In genomic region chr13:34290661-34291060, GRCh38 we compare ENCODE assay signal across 30 cellular contexts.
"Had no signal": no experiment of that assay in that cellular context is flagged by ENCODE, and none has a peak within 500 bp of the region (broad histone marks: within the 10 kb centered on the region; RNA-seq: fewer than 3 reads in every experiment).

No MANE protein-coding gene starts in this region.

- H3K4me3 ChIP-seq: cardiac muscle cell, Peyer's patch, SJSA1 had no signal

- H3K9me3 ChIP-seq: Peyer's patch, SJSA1 had no signal

- H3K4me3 Mint-ChIP-seq: activated CD8-positive, alpha-beta T cell treated with anti-CD3 and anti-CD28 coated beads for 36 hours; activated naive CD8-positive, alpha-beta T cell treated with anti-CD3 and anti-CD28 coated beads for 36 hours; activated T-cell treated with anti-CD3 and anti-CD28 coated beads, Interleukin-2, amount 50 U/mL, for 72 hours; activated T-helper 17 cell treated with anti-CD3 and anti-CD28 coated beads, Interleukin-2, amount 50 U/mL, for 72 hours had no signal

- H3K36me3 Mint-ChIP-seq: activated naive CD8-positive, alpha-beta T cell treated with anti-CD3 and anti-CD28 coated beads for 36 hours had no signal

- H3K36me3 ChIP-seq: brain microvascular endothelial cell, cardiac muscle cell, Peyer's patch, SJSA1, WERI-Rb-1 had no signal

- H3K27me3 ChIP-seq: brain microvascular endothelial cell, cardiac muscle cell, Peyer's patch, SJSA1 had no signal

- H3K27ac Mint-ChIP-seq: activated CD8-positive, alpha-beta T cell treated with anti-CD3 and anti-CD28 coated beads for 36 hours; activated naive CD8-positive, alpha-beta T cell treated with anti-CD3 and anti-CD28 coated beads for 36 hours; activated T-cell treated with anti-CD3 and anti-CD28 coated beads, Interleukin-2, amount 50 U/mL, for 72 hours; activated T-helper 17 cell treated with anti-CD3 and anti-CD28 coated beads, Interleukin-2, amount 50 U/mL, for 72 hours had no signal

- DNase-seq: activated CD4-positive, alpha-beta T cell treated with anti-CD3 and anti-CD28 coated beads for 1 hour; activated CD4-positive, alpha-beta T cell treated with anti-CD3 and anti-CD28 coated beads for 48 hours; activated CD4-positive, alpha-beta T cell treated with anti-CD3 and anti-CD28 coated beads, Interleukin-2, amount 50 U/mL, for 4 hours; activated CD4-positive, CD25-positive, alpha-beta regulatory T cell; activated CD8-positive, alpha-beta T cell treated with anti-CD3 and anti-CD28 coated beads for 36 hours; activated effector memory CD4-positive, alpha-beta T cell treated with anti-CD3 and anti-CD28 coated beads, Interleukin-2, amount 50 U/mL, for 16 hours; activated naive CD4-positive, alpha-beta T cell; activated naive CD4-positive, alpha-beta T cell treated with anti-CD3 and anti-CD28 coated beads, Interleukin-2, amount 50 U/mL, for 16 hours; activated naive CD8-positive, alpha-beta T cell treated with anti-CD3 and anti-CD28 coated beads for 36 hours; activated T-cell treated with anti-CD3 and anti-CD28 coated beads, Interleukin-2, amount 50 U/mL, for 1 hour; activated T-cell treated with anti-CD3 and anti-CD28 coated beads, Interleukin-2, amount 50 U/mL, for 72 hours; amniotic stem cell; aorta; brain microvascular endothelial cell; NCI-H1105; NCI-H1417 treated with DMSO at 0.1 percent for 48 hours; NCI-H345; NCI-H524 treated with DMSO at 0.1 percent for 48 hours; Peyer's patch; RPMI8226; SHP77 treated with DMSO at 0.1 percent for 48 hours; T-helper 1 cell; T-helper 2 cell; T-helper 9 cell; WERI-Rb-1 had no signal

- H3K27me3 Mint-ChIP-seq: activated CD8-positive, alpha-beta T cell treated with anti-CD3 and anti-CD28 coated beads for 36 hours; activated naive CD8-positive, alpha-beta T cell treated with anti-CD3 and anti-CD28 coated beads for 36 hours; activated T-helper 17 cell treated with anti-CD3 and anti-CD28 coated beads, Interleukin-2, amount 50 U/mL, for 72 hours had no signal

- H3K4me2 ChIP-seq: KMS-11 had no signal

- H3K9me3 Mint-ChIP-seq: activated CD8-positive, alpha-beta T cell treated with anti-CD3 and anti-CD28 coated beads for 36 hours; activated naive CD8-positive, alpha-beta T cell treated with anti-CD3 and anti-CD28 coated beads for 36 hours; activated T-helper 17 cell treated with anti-CD3 and anti-CD28 coated beads, Interleukin-2, amount 50 U/mL, for 72 hours had no signal

- H3K4me1 ChIP-seq: Peyer's patch, SJSA1 had no signal

- H3K4me1 Mint-ChIP-seq: activated naive CD8-positive, alpha-beta T cell treated with anti-CD3 and anti-CD28 coated beads for 36 hours; activated T-helper 17 cell treated with anti-CD3 and anti-CD28 coated beads, Interleukin-2, amount 50 U/mL, for 72 hours had no signal

- H3K27ac ChIP-seq: brain microvascular endothelial cell, cardiac muscle cell, KMS-11, Peyer's patch, SJSA1, WERI-Rb-1 had no signal

- ATAC-seq: activated CD8-positive, alpha-beta T cell treated with anti-CD3 and anti-CD28 coated beads for 36 hours; activated T-cell treated with anti-CD3 and anti-CD28 coated beads, Interleukin-2, amount 50 U/mL, for 72 hours; activated T-helper 17 cell treated with anti-CD3 and anti-CD28 coated beads, Interleukin-2, amount 50 U/mL, for 72 hours; SK-N-SH treated with all-trans-retinoic acid at 6 μM for 48 hours had no signal
